In the genomic region with DNA sequence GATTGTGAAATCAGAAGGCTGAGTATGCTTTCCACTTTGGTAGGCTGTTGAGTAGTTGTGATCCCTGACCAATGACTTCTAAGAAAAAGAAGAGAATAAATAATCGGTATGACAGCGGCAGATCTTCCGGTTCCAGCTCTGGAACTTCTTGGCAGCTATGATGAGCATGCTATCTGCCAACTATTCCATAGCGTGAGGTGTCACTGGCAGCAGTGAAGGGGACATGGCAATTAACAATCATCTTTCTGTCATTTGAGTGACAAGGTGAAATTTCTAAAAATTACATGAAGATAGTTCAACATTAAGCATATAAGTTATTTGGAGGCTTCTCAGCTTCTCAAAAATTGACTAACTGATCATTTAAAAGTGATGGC, we compare ENCODE assay signal across 21 cellular contexts.
"Had no signal": no experiment of that assay in that cellular context is flagged by ENCODE, and none has a peak within 500 bp of the region (broad histone marks: within the 10 kb centered on the region; RNA-seq: fewer than 3 reads in every experiment).

No MANE protein-coding gene starts in this region.

- H2AFZ ChIP-seq: PC-9 had no signal

- H3K36me3 Mint-ChIP-seq: activated naive CD4-positive, alpha-beta T cell treated with anti-CD3 and anti-CD28 coated beads, Interleukin-2, amount 10 ng/mL, durations not matched to agents 7 days and 5 days; activated naive CD8-positive, alpha-beta T cell treated with anti-CD3 and anti-CD28 coated beads for 36 hours had no signal

- H3K27ac Mint-ChIP-seq: activated CD4-positive, alpha-beta memory T cell treated with anti-CD3 and anti-CD28 coated beads, Interleukin-2, amount 10 ng/mL, durations not matched to agents 7 days and 5 days; activated CD4-positive, alpha-beta T cell treated with anti-CD3 and anti-CD28 coated beads, Interleukin-2, amount 10 ng/mL, durations not matched to agents 7 days and 5 days; activated naive CD4-positive, alpha-beta T cell treated with anti-CD3 and anti-CD28 coated beads, Interleukin-2, amount 10 ng/mL, durations not matched to agents 7 days and 5 days; activated naive CD8-positive, alpha-beta T cell treated with anti-CD3 and anti-CD28 coated beads for 36 hours; activated T-helper 17 cell treated with anti-CD3 and anti-CD28 coated beads, Interleukin-2, amount 50 U/mL, for 72 hours; T-helper 17 cell had no signal

- H3K27me3 Mint-ChIP-seq: activated CD4-positive, alpha-beta memory T cell treated with anti-CD3 and anti-CD28 coated beads, Interleukin-2, amount 10 ng/mL, durations not matched to agents 7 days and 5 days; activated CD4-positive, alpha-beta T cell treated with anti-CD3 and anti-CD28 coated beads, Interleukin-2, amount 10 ng/mL, durations not matched to agents 7 days and 5 days; activated naive CD4-positive, alpha-beta T cell treated with anti-CD3 and anti-CD28 coated beads, Interleukin-2, amount 10 ng/mL, durations not matched to agents 7 days and 5 days; activated naive CD8-positive, alpha-beta T cell treated with anti-CD3 and anti-CD28 coated beads for 36 hours; activated T-helper 17 cell treated with anti-CD3 and anti-CD28 coated beads, Interleukin-2, amount 50 U/mL, for 72 hours; T-helper 17 cell had no signal

- H3K4me2 ChIP-seq: PC-9 had no signal

- H3K4me3 ChIP-seq: PC-9 had no signal

- H3K4me1 Mint-ChIP-seq: activated CD4-positive, alpha-beta memory T cell treated with anti-CD3 and anti-CD28 coated beads, Interleukin-2, amount 10 ng/mL, durations not matched to agents 7 days and 5 days; activated CD4-positive, alpha-beta T cell treated with anti-CD3 and anti-CD28 coated beads, Interleukin-2, amount 10 ng/mL, durations not matched to agents 7 days and 5 days; activated naive CD4-positive, alpha-beta T cell treated with anti-CD3 and anti-CD28 coated beads, Interleukin-2, amount 10 ng/mL, durations not matched to agents 7 days and 5 days; activated naive CD8-positive, alpha-beta T cell treated with anti-CD3 and anti-CD28 coated beads for 36 hours; activated T-helper 17 cell treated with anti-CD3 and anti-CD28 coated beads, Interleukin-2, amount 50 U/mL, for 72 hours; T-helper 17 cell had no signal

- H3K4me3 Mint-ChIP-seq: activated CD4-positive, alpha-beta memory T cell treated with anti-CD3 and anti-CD28 coated beads, Interleukin-2, amount 10 ng/mL, durations not matched to agents 7 days and 5 days; activated CD4-positive, alpha-beta T cell treated with anti-CD3 and anti-CD28 coated beads, Interleukin-2, amount 10 ng/mL, durations not matched to agents 7 days and 5 days; activated naive CD4-positive, alpha-beta T cell treated with anti-CD3 and anti-CD28 coated beads, Interleukin-2, amount 10 ng/mL, durations not matched to agents 7 days and 5 days; activated naive CD8-positive, alpha-beta T cell treated with anti-CD3 and anti-CD28 coated beads for 36 hours; activated T-helper 17 cell treated with anti-CD3 and anti-CD28 coated beads, Interleukin-2, amount 50 U/mL, for 72 hours; T-helper 17 cell had no signal

- H3K27me3 ChIP-seq: brain microvascular endothelial cell had no signal

- H3K36me3 ChIP-seq: brain microvascular endothelial cell had no signal

- DNase-seq: activated CD4-positive, alpha-beta memory T cell treated with anti-CD3 and anti-CD28 coated beads, Interleukin-2, amount 10 ng/mL, durations not matched to agents 7 days and 5 days; activated CD4-positive, alpha-beta T cell treated with anti-CD3 and anti-CD28 coated beads, Interleukin-2, amount 10 ng/mL, durations not matched to agents 7 days and 5 days; activated CD4-positive, CD25-positive, alpha-beta regulatory T cell; activated gamma-delta T cell; activated naive CD4-positive, alpha-beta T cell treated with anti-CD3 and anti-CD28 coated beads, Interleukin-2, amount 10 ng/mL, durations not matched to agents 7 days and 5 days; activated naive CD8-positive, alpha-beta T cell treated with anti-CD3 and anti-CD28 coated beads for 36 hours; activated T-cell treated with anti-CD3 and anti-CD28 coated beads for 4 hours; activated T-cell treated with anti-CD3 and anti-CD28 coated beads, Interleukin-2, amount 50 U/mL, for 48 hours; brain microvascular endothelial cell; NCI-H1105 treated with DMSO at 0.1 percent for 48 hours; NCI-H1436 treated with DMSO at 0.1 percent for 48 hours; NCI-H187; NCI-H2081; NCI-H510A treated with DMSO at 0.1 percent for 48 hours; NCI-H69; NK-92 treated with Interleukin-12 subunit alpha and Interleukin-12 subunit beta, amount 100 ng/mL, for 24 hours; PC-9; SIG-M5; T-helper 17 cell; T1000 had no signal

- H3K9me3 Mint-ChIP-seq: activated naive CD8-positive, alpha-beta T cell treated with anti-CD3 and anti-CD28 coated beads for 36 hours had no signal

- ATAC-seq: activated T-helper 17 cell treated with anti-CD3 and anti-CD28 coated beads, Interleukin-2, amount 50 U/mL, for 72 hours; T-helper 17 cell had no signal

- H3K27ac ChIP-seq: brain microvascular endothelial cell, PC-9 had no signal
